ENCODE assay signal across 7 cellular contexts in genomic region chr3:162541923-162542322, GRCh38.
"Had no signal": no experiment of that assay in that cellular context is flagged by ENCODE, and none has a peak within 500 bp of the region (broad histone marks: within the 10 kb centered on the region; RNA-seq: fewer than 3 reads in every experiment).

No MANE protein-coding gene starts in this region.

- FAIRE-seq: HTR-8/SVneo, K562 had no signal

- H3K9ac ChIP-seq: KMS-11 had no signal

- ATAC-seq: K562 had no signal

- DNase-seq: IMR-90, KBM-7, KG1 had no signal

- H3K4me2 ChIP-seq: KMS-11 had no signal

- H3K4me3 ChIP-seq: K562 had no signal

- H3K27ac ChIP-seq: HL-60, KMS-11 had no signal
